Comparison of ENCODE assay signal across 1 cellular context in the genomic region with DNA sequence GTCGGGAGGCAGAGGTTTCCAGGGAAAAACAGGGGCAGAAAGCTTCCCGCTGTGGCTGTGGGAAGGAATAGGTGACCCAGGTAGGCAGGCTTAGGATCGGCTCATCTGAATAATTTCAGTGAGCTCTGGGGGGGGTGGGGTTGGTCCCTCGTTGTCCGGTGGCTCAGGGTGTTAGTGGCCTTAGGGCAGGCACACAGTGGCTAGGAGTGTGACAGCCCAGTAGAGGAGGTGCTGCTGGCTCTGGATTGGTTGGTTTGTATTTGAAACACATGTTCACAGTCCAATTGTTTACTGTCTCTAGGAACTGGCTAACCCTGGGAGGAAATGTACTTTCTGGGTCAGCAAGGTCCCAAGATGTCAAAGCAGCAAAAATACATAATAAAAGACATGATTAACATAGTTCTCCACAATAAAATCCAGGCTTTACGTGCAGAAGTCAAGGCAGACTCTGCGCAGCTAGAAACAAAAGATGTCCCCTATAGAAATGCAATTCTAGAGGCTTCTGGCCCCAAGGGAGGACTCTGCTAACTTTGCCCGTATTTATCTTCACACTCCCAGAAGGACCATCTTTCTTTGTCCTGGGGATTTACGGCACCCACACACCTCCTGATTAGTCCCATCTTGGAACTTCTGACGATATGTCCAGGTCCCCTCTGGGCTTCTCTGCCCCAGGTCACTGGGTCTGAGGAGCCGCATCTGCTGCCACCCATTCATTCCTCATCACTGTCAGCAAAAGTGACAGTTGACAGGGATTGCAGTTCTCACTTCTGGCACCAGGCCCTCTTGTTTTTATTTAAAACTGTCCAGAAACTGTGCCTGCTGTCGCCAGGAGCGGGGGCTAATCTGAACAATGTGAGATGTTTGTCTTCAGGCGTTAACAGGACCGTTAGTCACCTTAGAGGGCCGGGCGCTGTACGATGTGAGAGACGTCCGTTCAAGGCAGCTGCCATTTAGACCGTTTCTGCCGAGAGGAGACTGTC.
TF ChIP-seq lines count a peak whose summit lies in the region.

No MANE protein-coding gene starts in this region.

TF ChIP-seq in HepG2, 621 proteins besides CTCF, POLR2A, EP300 and RAD21:
- TF ChIP-seq, protein P1, sequence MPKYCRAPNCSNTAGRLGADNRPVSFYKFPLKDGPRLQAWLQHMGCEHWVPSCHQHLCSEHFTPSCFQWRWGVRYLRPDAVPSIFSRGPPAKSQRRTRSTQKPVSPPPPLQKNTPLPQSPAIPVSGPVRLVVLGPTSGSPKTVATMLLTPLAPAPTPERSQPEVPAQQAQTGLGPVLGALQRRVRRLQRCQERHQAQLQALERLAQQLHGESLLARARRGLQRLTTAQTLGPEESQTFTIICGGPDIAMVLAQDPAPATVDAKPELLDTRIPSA (CRISPR knock-in tag; IDR thresholded peaks at IDR 0.05; ENCODE audit: borderline replicate concordance), result no peak
- no peak for TF ChIP-seq ZSCAN21 (CRISPR knock-in tag; IDR thresholded peaks at IDR 0.05; ENCODE audit: borderline replicate concordance)
- no peak for TF ChIP-seq PCBP1 (IDR thresholded peaks at IDR 0.05; ENCODE audit: borderline replicate concordance, low read depth, low read length)
- no peak for TF ChIP-seq ZNF713 (CRISPR knock-in tag; IDR thresholded peaks at IDR 0.05)
- no peak for TF ChIP-seq ATF7-NPFF (CRISPR knock-in tag; IDR thresholded peaks at IDR 0.05; ENCODE audit: low read depth)
- peak; percentile 15; the same call in 1 of the 2 replicates for TF ChIP-seq NFYB (CRISPR knock-in tag; IDR thresholded peaks at IDR 0.05)
- no peak for TF ChIP-seq FOXK1 (CRISPR knock-in tag; IDR thresholded peaks at IDR 0.05; ENCODE audit: borderline replicate concordance, low read depth)
- TF ChIP-seq ZMYM3 (CRISPR knock-in tag; IDR thresholded peaks at IDR 0.05), result no peak
- TF ChIP-seq ZNF362 (CRISPR knock-in tag; IDR thresholded peaks at IDR 0.05; ENCODE audit: borderline replicate concordance), result no peak
- TF ChIP-seq GPN1 (CRISPR knock-in tag; IDR thresholded peaks at IDR 0.05; ENCODE audit: borderline replicate concordance), result no peak
- TF ChIP-seq NFE2L2 (IDR thresholded peaks at IDR 0.05; ENCODE audit: low read length), result no peak
- TF ChIP-seq, protein P2, sequence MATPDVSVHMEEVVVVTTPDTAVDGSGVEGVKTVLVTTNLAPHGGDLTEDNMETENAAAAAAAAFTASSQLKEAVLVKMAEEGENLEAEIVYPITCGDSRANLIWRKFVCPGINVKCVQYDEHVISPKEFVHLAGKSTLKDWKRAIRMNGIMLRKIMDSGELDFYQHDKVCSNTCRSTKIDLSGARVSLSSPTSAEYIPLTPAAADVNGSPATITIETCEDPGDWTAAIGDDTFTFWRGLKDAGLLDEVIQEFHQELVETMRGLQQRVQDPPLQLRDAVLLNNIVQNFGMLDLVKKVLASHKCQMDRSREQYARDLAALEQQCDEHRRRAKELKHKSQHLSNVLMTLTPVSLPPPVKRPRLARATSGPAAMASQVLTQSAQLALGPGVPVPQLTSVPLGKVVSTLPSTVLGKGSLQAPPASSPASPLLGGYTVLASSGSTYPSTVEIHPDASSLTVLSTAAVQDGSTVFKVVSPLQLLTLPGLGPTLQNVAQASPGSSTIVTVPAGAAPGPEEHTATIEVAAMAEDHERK (CRISPR knock-in tag; IDR thresholded peaks at IDR 0.05; ENCODE audit: low read depth), result no peak
- no peak for TF ChIP-seq ZSCAN5A (CRISPR knock-in tag; IDR thresholded peaks at IDR 0.05; ENCODE audit: borderline replicate concordance)
- no peak for TF ChIP-seq TSC22D2 (CRISPR knock-in tag; IDR thresholded peaks at IDR 0.05; ENCODE audit: borderline replicate concordance)
- peak; percentile 20; the same call in 1 of the 2 replicates for TF ChIP-seq NFYC (CRISPR knock-in tag; IDR thresholded peaks at IDR 0.05)
- peak; percentile 17 for TF ChIP-seq XRCC5 (optimal IDR thresholded peaks at IDR 0.05; ENCODE audit: low read length)
- 0 out of 2 replicates have a peak, but pooled peaks have one; percentile 35 for TF ChIP-seq EZH2 (conservative IDR thresholded peaks at IDR 0.05; ENCODE audit: low read depth, low read length)
- no peak for TF ChIP-seq SKI (IDR thresholded peaks at IDR 0.05; ENCODE audit: partially characterized antibody)
- TF ChIP-seq ZBTB38 (CRISPR knock-in tag; IDR thresholded peaks at IDR 0.05), result no peak
- TF ChIP-seq ZNF431 (CRISPR knock-in tag; IDR thresholded peaks at IDR 0.05; ENCODE audit: borderline replicate concordance, low read depth), result no peak
- TF ChIP-seq THAP9 (CRISPR knock-in tag; IDR thresholded peaks at IDR 0.05; ENCODE audit: borderline replicate concordance), result no peak
- TF ChIP-seq ZNF788 (CRISPR knock-in tag; IDR thresholded peaks at IDR 0.05; ENCODE audit: borderline replicate concordance), result no peak
- TF ChIP-seq KLF12 (CRISPR knock-in tag; IDR thresholded peaks at IDR 0.05; ENCODE audit: borderline replicate concordance), result no peak
- no peak for TF ChIP-seq ZSCAN9 (CRISPR knock-in tag; IDR thresholded peaks at IDR 0.05; ENCODE audit: borderline replicate concordance)
- no peak for TF ChIP-seq ZNF232 (CRISPR knock-in tag; IDR thresholded peaks at IDR 0.05; ENCODE audit: borderline replicate concordance)
- no peak for TF ChIP-seq SMAD1 (CRISPR knock-in tag; IDR thresholded peaks at IDR 0.05; ENCODE audit: borderline replicate concordance, low read depth)
- no peak for TF ChIP-seq ZNF737 (CRISPR knock-in tag; IDR thresholded peaks at IDR 0.05; ENCODE audit: borderline replicate concordance)
- TF ChIP-seq, protein P3, sequence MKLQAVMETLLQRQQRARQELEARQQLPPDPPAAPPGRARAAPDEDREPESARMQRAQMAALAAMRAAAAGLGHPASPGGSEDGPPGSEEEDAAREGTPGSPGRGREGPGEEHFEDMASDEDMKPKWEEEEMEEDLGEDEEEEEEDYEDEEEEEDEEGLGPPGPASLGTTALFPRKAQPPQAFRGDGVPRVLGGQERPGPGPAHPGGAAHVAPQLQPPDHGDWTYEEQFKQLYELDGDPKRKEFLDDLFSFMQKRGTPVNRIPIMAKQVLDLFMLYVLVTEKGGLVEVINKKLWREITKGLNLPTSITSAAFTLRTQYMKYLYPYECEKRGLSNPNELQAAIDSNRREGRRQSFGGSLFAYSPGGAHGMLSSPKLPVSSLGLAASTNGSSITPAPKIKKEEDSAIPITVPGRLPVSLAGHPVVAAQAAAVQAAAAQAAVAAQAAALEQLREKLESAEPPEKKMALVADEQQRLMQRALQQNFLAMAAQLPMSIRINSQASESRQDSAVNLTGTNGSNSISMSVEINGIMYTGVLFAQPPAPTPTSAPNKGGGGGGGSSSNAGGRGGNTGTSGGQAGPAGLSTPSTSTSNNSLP (IDR thresholded peaks at IDR 0.05; ENCODE audit: low read depth, low read length), result no peak
- TF ChIP-seq U2AF2 (IDR thresholded peaks at IDR 0.05; ENCODE audit: low read depth, low read length), result no peak
- TF ChIP-seq SALL1 (CRISPR knock-in tag; IDR thresholded peaks at IDR 0.05), result no peak
- no peak for TF ChIP-seq MATR3 (CRISPR knock-in tag; IDR thresholded peaks at IDR 0.05)
- peak; percentile 70; the same call in 1 of the 2 replicates for TF ChIP-seq RBAK (CRISPR knock-in tag; IDR thresholded peaks at IDR 0.05)
- TF ChIP-seq PAXIP1 (CRISPR knock-in tag; conservative IDR thresholded peaks at IDR 0.05), result no peak
- TF ChIP-seq, protein P4, sequence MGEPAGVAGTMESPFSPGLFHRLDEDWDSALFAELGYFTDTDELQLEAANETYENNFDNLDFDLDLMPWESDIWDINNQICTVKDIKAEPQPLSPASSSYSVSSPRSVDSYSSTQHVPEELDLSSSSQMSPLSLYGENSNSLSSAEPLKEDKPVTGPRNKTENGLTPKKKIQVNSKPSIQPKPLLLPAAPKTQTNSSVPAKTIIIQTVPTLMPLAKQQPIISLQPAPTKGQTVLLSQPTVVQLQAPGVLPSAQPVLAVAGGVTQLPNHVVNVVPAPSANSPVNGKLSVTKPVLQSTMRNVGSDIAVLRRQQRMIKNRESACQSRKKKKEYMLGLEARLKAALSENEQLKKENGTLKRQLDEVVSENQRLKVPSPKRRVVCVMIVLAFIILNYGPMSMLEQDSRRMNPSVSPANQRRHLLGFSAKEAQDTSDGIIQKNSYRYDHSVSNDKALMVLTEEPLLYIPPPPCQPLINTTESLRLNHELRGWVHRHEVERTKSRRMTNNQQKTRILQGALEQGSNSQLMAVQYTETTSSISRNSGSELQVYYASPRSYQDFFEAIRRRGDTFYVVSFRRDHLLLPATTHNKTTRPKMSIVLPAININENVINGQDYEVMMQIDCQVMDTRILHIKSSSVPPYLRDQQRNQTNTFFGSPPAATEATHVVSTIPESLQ (CRISPR knock-in tag; conservative IDR thresholded peaks at IDR 0.05), result no peak
- TF ChIP-seq, protein P5, sequence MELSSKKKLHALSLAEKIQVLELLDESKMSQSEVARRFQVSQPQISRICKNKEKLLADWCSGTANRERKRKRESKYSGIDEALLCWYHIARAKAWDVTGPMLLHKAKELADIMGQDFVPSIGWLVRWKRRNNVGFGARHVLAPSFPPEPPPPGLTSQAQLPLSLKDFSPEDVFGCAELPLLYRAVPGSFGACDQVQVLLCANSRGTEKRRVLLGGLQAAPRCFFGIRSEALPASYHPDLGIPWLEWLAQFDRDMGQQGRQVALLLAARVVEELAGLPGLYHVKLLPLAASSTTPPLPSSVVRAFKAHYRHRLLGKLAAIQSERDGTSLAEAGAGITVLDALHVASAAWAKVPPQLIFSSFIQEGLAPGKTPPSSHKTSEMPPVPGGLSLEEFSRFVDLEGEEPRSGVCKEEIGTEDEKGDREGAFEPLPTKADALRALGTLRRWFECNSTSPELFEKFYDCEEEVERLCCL (CRISPR knock-in tag; IDR thresholded peaks at IDR 0.05; ENCODE audit: borderline replicate concordance), result no peak
- TF ChIP-seq ZNF660 (CRISPR knock-in tag; IDR thresholded peaks at IDR 0.05; ENCODE audit: borderline replicate concordance, low read depth), result no peak
- no peak for TF ChIP-seq SAP130 (CRISPR knock-in tag; IDR thresholded peaks at IDR 0.05; ENCODE audit: low read depth)
- TF ChIP-seq MTF1 (CRISPR knock-in tag; IDR thresholded peaks at IDR 0.05), result no peak
